Comparison of ENCODE assay signal across 11 cellular contexts in the genomic region with DNA sequence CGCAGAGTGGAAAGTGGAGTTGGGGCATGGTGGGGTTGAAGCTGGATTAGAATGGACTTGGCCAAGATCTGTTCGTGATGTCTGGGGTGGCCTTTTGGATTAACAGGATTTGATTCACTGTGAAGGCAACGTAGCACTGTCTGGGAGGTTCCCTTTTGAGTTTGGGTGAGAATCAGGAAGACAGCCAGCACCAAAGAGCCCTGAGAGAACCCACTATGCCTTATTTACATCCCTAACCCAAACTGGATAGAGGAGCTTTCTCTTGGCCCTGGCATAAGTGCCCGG.
A peak's percentile ranks its signal among the peaks of the same experiment; 100 is the strongest.
DNase-seq lines count a peak whose midpoint lies in the region; TF ChIP-seq lines count a peak whose summit lies in the region.
"Had no signal": no experiment of that assay in that cellular context is flagged by ENCODE, and none has a peak within 500 bp of the region (broad histone marks: within the 10 kb centered on the region; RNA-seq: fewer than 3 reads in every experiment).

No MANE protein-coding gene starts in this region.

- peak overlapping the region in 4 of 5 experiments; percentile 73 to 94 (median 94) for H3K27ac Mint-ChIP-seq in brain
- peak overlapping the region; percentile 97 for H3K27ac Mint-ChIP-seq in mesothelial cell of epicardium
- no peak overlapping the region for H3K27ac Mint-ChIP-seq in activated CD4-positive, alpha-beta T cell treated with anti-CD3 and anti-CD28 coated beads, Interleukin-2, amount 10 ng/mL, durations not matched to agents 7 days and 5 days

- POLR2A ChIA-PET in activated CD4-positive, alpha-beta T cell treated with anti-CD3 and anti-CD28 coated beads, Interleukin-2, amount 10 ng/mL, durations not matched to agents 7 days and 5 days (lab: Charles Lee): no interaction called here

- H3K36me3 ChIP-seq in BLaER1: no peaks in the 10 kb centered on the region

- H3K4me1 ChIP-seq in BLaER1: peaks cover 35% of the 10 kb centered on the region

- DNase-seq in mesothelial cell of epicardium (ENCODE audit: low spot score in 2 of 2, unreplicated experiment in 2 of 2) (no peak), islet precursor cell (no peak), DMS79 treated with DMSO at 0.1 percent for 48 hours (lab: John Stamatoyannopoulos, UW) (no peak), hippocampal formation (lab: John Stamatoyannopoulos, UW) (no peak)
- DNase-seq in activated CD4-positive, alpha-beta T cell treated with anti-CD3 and anti-CD28 coated beads, Interleukin-2, amount 10 ng/mL, durations not matched to agents 7 days and 5 days: no peak
- DNase-seq: activated T-cell treated with anti-CD3 and anti-CD28 coated beads, Interleukin-2, amount 50 U/mL, for 4 hours; SW 1271 had no signal

- peaks cover 70% of the 10 kb centered on the region for H3K4me1 Mint-ChIP-seq in brain
- H3K4me1 Mint-ChIP-seq in mesothelial cell of epicardium: peaks cover 65% of the 10 kb centered on the region
- H3K4me1 Mint-ChIP-seq in activated CD4-positive, alpha-beta T cell treated with anti-CD3 and anti-CD28 coated beads, Interleukin-2, amount 10 ng/mL, durations not matched to agents 7 days and 5 days: peaks cover 6% of the 10 kb centered on the region

- H3K9me3 Mint-ChIP-seq in brain (peaks cover 5 to 23% (median 16%) of the 10 kb centered on the region in 5 experiments), mesothelial cell of epicardium (peaks cover 18% of the 10 kb centered on the region)
- H3K9me3 Mint-ChIP-seq in activated CD4-positive, alpha-beta T cell treated with anti-CD3 and anti-CD28 coated beads, Interleukin-2, amount 10 ng/mL, durations not matched to agents 7 days and 5 days: peaks cover 6% of the 10 kb centered on the region
- H3K9me3 Mint-ChIP-seq: activated T-cell treated with anti-CD3 and anti-CD28 coated beads, Interleukin-2, amount 50 U/mL, for 4 hours had no signal

- H3K27me3 ChIP-seq in BLaER1: no peaks in the 10 kb centered on the region

- H3K27ac ChIP-seq in BLaER1: 0 out of 2 replicates have a peak overlapping the region, but pooled peaks have one; percentile 25
- peak overlapping the region in 20 of 21 experiments; percentile 10 to 90 (median 78) for H3K27ac ChIP-seq in skin epidermis
- H3K27ac ChIP-seq: HL-60 had no signal

- H3K4me3 Mint-ChIP-seq in brain: no peak overlapping the region
- H3K4me3 Mint-ChIP-seq in mesothelial cell of epicardium: no peak overlapping the region
- H3K4me3 Mint-ChIP-seq in activated CD4-positive, alpha-beta T cell treated with anti-CD3 and anti-CD28 coated beads, Interleukin-2, amount 10 ng/mL, durations not matched to agents 7 days and 5 days: no peak overlapping the region
- H3K4me3 Mint-ChIP-seq: activated T-cell treated with anti-CD3 and anti-CD28 coated beads, Interleukin-2, amount 50 U/mL, for 4 hours had no signal

- H3K4me3 ChIP-seq in BLaER1 (no peak overlapping the region), skin epidermis (no peak overlapping the region)

- H3K27me3 Mint-ChIP-seq in brain (no peaks in the 10 kb centered on the region), mesothelial cell of epicardium (ENCODE audit: low read depth) (no peaks in the 10 kb centered on the region)
- no peaks in the 10 kb centered on the region for H3K27me3 Mint-ChIP-seq in activated CD4-positive, alpha-beta T cell treated with anti-CD3 and anti-CD28 coated beads, Interleukin-2, amount 10 ng/mL, durations not matched to agents 7 days and 5 days

- no peak for TF ChIP-seq CTCF in brain (conservative IDR thresholded peaks at IDR 0.05)
- TF ChIP-seq CTCF in mesothelial cell of epicardium (IDR thresholded peaks at IDR 0.05; ENCODE audit: unreplicated experiment): no peak

- H3K36me3 Mint-ChIP-seq in brain: peaks cover 25% of the 10 kb centered on the region
- peaks cover 16% of the 10 kb centered on the region for H3K36me3 Mint-ChIP-seq in mesothelial cell of epicardium
- H3K36me3 Mint-ChIP-seq in activated CD4-positive, alpha-beta T cell treated with anti-CD3 and anti-CD28 coated beads, Interleukin-2, amount 10 ng/mL, durations not matched to agents 7 days and 5 days (ENCODE audit: low read depth): no peaks in the 10 kb centered on the region

- peaks cover 31% of the 10 kb centered on the region for H3K9me3 ChIP-seq in BLaER1

- H3K4me2 ChIP-seq in BLaER1: peak overlapping the region; percentile 58

- no peaks in the 10 kb centered on the region for H4K20me1 ChIP-seq in BLaER1

- H3K9ac ChIP-seq in BLaER1: no peak overlapping the region

- CTCF ChIA-PET in activated CD4-positive, alpha-beta T cell treated with anti-CD3 and anti-CD28 coated beads, Interleukin-2, amount 10 ng/mL, durations not matched to agents 7 days and 5 days (lab: Charles Lee): interaction anchor here (0.5 kb wide), 1 partner anchor 42 kb away, joined by 3 read pairs; no protein-coding TSS in a partner anchor
